ENCODE assay signal across 1 cellular context in genomic region chr10:45374451-45375052, GRCh38.
TF ChIP-seq lines count a peak whose summit lies in the region.

No MANE protein-coding gene starts in this region.

TF ChIP-seq in HEK293, 187 proteins besides CTCF, POLR2A, EP300 and RAD21 (continued from another document):
- TF ChIP-seq PRDM10 (tag by site-specific recombination; IDR thresholded peaks at IDR 0.05), result no peak
- no peak for TF ChIP-seq ZNF138 (tag by site-specific recombination; IDR thresholded peaks at IDR 0.05; ENCODE audit: borderline replicate concordance)
- no peak for TF ChIP-seq ZNF658 (tag by site-specific recombination; IDR thresholded peaks at IDR 0.05)
- TF ChIP-seq ZNF785 (tag by site-specific recombination; IDR thresholded peaks at IDR 0.05), result no peak
TF ChIP-seq in HEK293: peak in this region for 0.
